26 cellular contexts compared by ENCODE assay signal in genomic region chr1:229085291-229085690, GRCh38.
"Had no signal": no experiment of that assay in that cellular context is flagged by ENCODE, and none has a peak within 500 bp of the region (broad histone marks: within the 10 kb centered on the region; RNA-seq: fewer than 3 reads in every experiment).

No MANE protein-coding gene starts in this region.

- H3K36me3 ChIP-seq: breast epithelium had no signal

- H3K4me3 ChIP-seq: breast epithelium had no signal

- H3K4me3 Mint-ChIP-seq: activated CD4-positive, alpha-beta memory T cell treated with anti-CD3 and anti-CD28 coated beads, Interleukin-2, amount 10 ng/mL, durations not matched to agents 7 days and 5 days; activated naive CD4-positive, alpha-beta T cell treated with anti-CD3 and anti-CD28 coated beads for 36 hours; activated naive CD8-positive, alpha-beta T cell; activated T-helper 17 cell treated with anti-CD3 and anti-CD28 coated beads, Interleukin-2, amount 50 U/mL, for 72 hours had no signal

- H3K9ac ChIP-seq: SK-N-SH had no signal

- H3K4me1 Mint-ChIP-seq: activated CD4-positive, alpha-beta memory T cell treated with anti-CD3 and anti-CD28 coated beads, Interleukin-2, amount 10 ng/mL, durations not matched to agents 7 days and 5 days; activated T-helper 17 cell treated with anti-CD3 and anti-CD28 coated beads, Interleukin-2, amount 50 U/mL, for 72 hours had no signal

- H3K27ac Mint-ChIP-seq: activated CD4-positive, alpha-beta memory T cell treated with anti-CD3 and anti-CD28 coated beads, Interleukin-2, amount 10 ng/mL, durations not matched to agents 7 days and 5 days; activated naive CD4-positive, alpha-beta T cell treated with anti-CD3 and anti-CD28 coated beads for 36 hours; activated naive CD8-positive, alpha-beta T cell; activated T-helper 17 cell treated with anti-CD3 and anti-CD28 coated beads, Interleukin-2, amount 50 U/mL, for 72 hours had no signal

- H3K4me2 ChIP-seq: SK-N-SH had no signal

- H3K27ac ChIP-seq: VCaP had no signal

- DNase-seq: activated CD4-positive, alpha-beta memory T cell treated with anti-CD3 and anti-CD28 coated beads, Interleukin-2, amount 10 ng/mL, durations not matched to agents 7 days and 5 days; activated CD4-positive, alpha-beta T cell treated with anti-CD3 and anti-CD28 coated beads, Interleukin-2, amount 50 U/mL, for 1 hour; activated CD4-positive, CD25-positive, alpha-beta regulatory T cell; activated gamma-delta T cell; activated naive CD4-positive, alpha-beta T cell treated with anti-CD3 and anti-CD28 coated beads for 36 hours; activated T-cell treated with anti-CD3 and anti-CD28 coated beads for 4 hours; activated T-cell treated with anti-CD3 and anti-CD28 coated beads, Interleukin-2, amount 50 U/mL, for 48 hours; IMR-90; KG1; NCI-H1092 treated with DMSO at 0.1 percent for 48 hours; NCI-H1417 treated with DMSO at 0.1 percent for 48 hours; NCI-H187; NCI-H2081; NCI-H510A treated with DMSO at 0.1 percent for 48 hours; NCI-H69; NK-92 treated with Interleukin-12 subunit alpha and Interleukin-12 subunit beta, amount 100 ng/mL, for 24 hours; OCI-M1; RPMI8226; SK-N-SH; T-helper 1 cell had no signal

- H3K27me3 Mint-ChIP-seq: activated naive CD8-positive, alpha-beta T cell had no signal

- H3K27me3 ChIP-seq: breast epithelium had no signal

- ATAC-seq: activated T-helper 17 cell treated with anti-CD3 and anti-CD28 coated beads, Interleukin-2, amount 50 U/mL, for 72 hours; Panc1; Right ventricle myocardium inferior had no signal
